In the genomic region with DNA sequence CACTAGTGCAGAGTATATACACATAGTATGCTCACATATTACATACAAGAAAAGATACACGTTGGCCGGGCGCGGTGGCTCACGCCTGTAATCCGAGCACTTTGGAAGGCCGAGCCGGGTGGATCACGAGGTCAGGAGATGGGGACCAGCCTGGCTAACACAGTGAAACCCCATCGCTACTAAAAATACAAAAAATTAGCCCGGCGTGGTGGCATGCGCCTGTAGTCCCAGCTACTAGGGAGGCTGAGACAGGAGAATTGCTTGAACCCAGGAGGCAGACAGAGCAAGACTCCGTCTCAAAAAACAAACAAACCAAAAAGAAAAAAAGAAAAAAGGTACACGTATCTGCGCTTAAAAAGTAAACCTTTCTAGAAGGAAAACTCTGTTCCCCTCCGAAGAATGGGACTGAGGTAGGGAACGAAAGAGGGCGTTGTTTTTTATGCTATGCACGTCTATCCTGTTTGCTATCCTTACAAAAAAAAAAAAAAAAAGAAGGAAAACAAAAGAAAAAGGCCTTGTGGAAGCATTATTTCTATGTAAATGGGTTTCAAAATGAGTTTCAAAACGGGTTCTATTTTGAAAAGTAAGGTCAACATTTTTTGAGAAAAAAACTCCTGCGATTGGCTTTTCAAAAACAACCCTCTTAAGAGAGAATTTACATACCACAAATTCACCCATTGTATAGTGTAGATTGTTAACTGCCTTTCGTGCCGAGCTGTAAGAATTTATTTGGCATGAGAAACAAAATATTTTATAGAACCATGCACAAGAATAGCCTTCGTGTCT, we compare ENCODE assay signal across 8 cellular contexts. TPM values are rescaled to one million over a fixed set of nuclear protein-coding genes. Genes with fewer than 3 reads are reported as not detected.
DNase-seq lines count a peak whose midpoint lies in the region; ATAC-seq and TF ChIP-seq lines count a peak whose summit lies in the region.

No MANE protein-coding gene starts in this region.

- intact Hi-C loops in left lung (cut with DNase I) = no loop called here
- intact Hi-C loops in tibial artery (cut with DNase I; ENCODE audit: low total_unique reads) = loop anchor here (5.0 to 10.0 kb wide), 2 partner anchors 77 to 845 kb away; a partner anchor contains a TSS

- peak overlapping the region; percentile 88 to 97 (median 92) for H3K9ac ChIP-seq in BLaER1 treated with 17β-estradiol and CSF1 and Interleukin-3, amounts not matched to agents 10 nM and 100 nM
- peak overlapping the region; percentile 81 for H3K9ac ChIP-seq in HUES6 (ENCODE audit: low read length)

- H3K4me3 ChIP-seq in BLaER1 treated with 17β-estradiol and CSF1 and Interleukin-3, amounts not matched to agents 10 nM and 100 nM = peak overlapping the region; percentile 79 to 95 (median 90)
- H3K4me3 ChIP-seq in HUES6 (ENCODE audit: low read depth, low read length) (peak overlapping the region; percentile 98), astrocyte of the cerebellum (ENCODE audit: low read depth, low read length) (peak overlapping the region; percentile 88), left lung (peak overlapping the region; percentile 90 to 99), tibial artery (peak overlapping the region; percentile 94 to 95)

- DNase-seq in astrocyte of the cerebellum (ENCODE audit: low read depth) (no peak), left lung (no peak), tibial artery (no peak), COLO829 (ENCODE audit: low spot score) (no peak)
- no peak for DNase-seq in activated CD4-positive, CD25-positive, alpha-beta regulatory T cell treated with anti-CD3 and anti-CD28 coated beads, Interleukin-2, amount 50 U/mL, for 72 hours

- peaks cover 0 to 10% (median under 1%) of the 10 kb centered on the region in 11 experiments; a peak in 3 of 22 replicates for H3K36me3 ChIP-seq in BLaER1 treated with 17β-estradiol and CSF1 and Interleukin-3, amounts not matched to agents 10 nM and 100 nM
- H3K36me3 ChIP-seq in HUES6 (ENCODE audit: control insufficient read depth, insufficient read depth, low read length) (no peaks in the 10 kb centered on the region), left lung (no peaks in the 10 kb centered on the region), tibial artery (no peaks in the 10 kb centered on the region)

- no peak for ATAC-seq in left lung
- ATAC-seq in GM21786 (IDR thresholded peaks at IDR 0.05; ENCODE audit: unreplicated experiment) = no peak

- H3K4me1 ChIP-seq in BLaER1 treated with 17β-estradiol and CSF1 and Interleukin-3, amounts not matched to agents 10 nM and 100 nM = peaks cover 15 to 29% (median 23%) of the 10 kb centered on the region in 10 experiments
- H3K4me1 ChIP-seq in HUES6 (ENCODE audit: control insufficient read depth, insufficient read depth, low read length) (peaks cover 25% of the 10 kb centered on the region), left lung (peaks cover 4 to 24% of the 10 kb centered on the region in 2 donors), tibial artery (peaks cover 0 to 17% (median 12%) of the 10 kb centered on the region in 4 donors)

- in situ Hi-C loops in astrocyte of the cerebellum (cut with HindIII; ENCODE audit: low sequenced_read_pairs) = no loop called here

- H3K27ac ChIP-seq in BLaER1 treated with 17β-estradiol and CSF1 and Interleukin-3, amounts not matched to agents 10 nM and 100 nM = peak overlapping the region; percentile 75 to 94 (median 87); a peak in 20 of 22 replicates
- H3K27ac ChIP-seq in HUES6 (ENCODE audit: low read depth, low read length) (peak overlapping the region; percentile 78; the same call in 1 of the 2 replicates), left lung (peak overlapping the region; percentile 87 to 94), tibial artery (peak overlapping the region; percentile 85 to 95)

- H3K9me3 ChIP-seq in BLaER1 treated with 17β-estradiol and CSF1 and Interleukin-3, amounts not matched to agents 10 nM and 100 nM (replicated peaks in 1 of 11) = no peaks in the 10 kb centered on the region
- H3K9me3 ChIP-seq in HUES6 (ENCODE audit: control insufficient read depth, insufficient read depth, low read depth, low read length) = no peaks in the 10 kb centered on the region; the same call in 1 of the 2 replicates
- no peaks in the 10 kb centered on the region for H3K9me3 ChIP-seq in left lung
- no peaks in the 10 kb centered on the region for H3K9me3 ChIP-seq in tibial artery

- H3K4me2 ChIP-seq in BLaER1 treated with 17β-estradiol and CSF1 and Interleukin-3, amounts not matched to agents 10 nM and 100 nM = peak overlapping the region; percentile 79 to 94 (median 90)

- H3K27me3 ChIP-seq in BLaER1 treated with 17β-estradiol and CSF1 and Interleukin-3, amounts not matched to agents 10 nM and 100 nM = no peaks in the 10 kb centered on the region
- no peaks in the 10 kb centered on the region for H3K27me3 ChIP-seq in HUES6 (ENCODE audit: control insufficient read depth, insufficient read depth, low read length)
- H3K27me3 ChIP-seq in left lung = no peaks in the 10 kb centered on the region
- H3K27me3 ChIP-seq in tibial artery = no peaks in the 10 kb centered on the region

- TF ChIP-seq CTCF in astrocyte of the cerebellum (IDR thresholded peaks at IDR 0.05; ENCODE audit: low read depth, low read length, missing control alignments) = no peak
- no peak for TF ChIP-seq CTCF in left lung (IDR thresholded peaks at IDR 0.05)
- TF ChIP-seq CTCF in tibial artery (IDR thresholded peaks at IDR 0.05) = no peak

- H4K20me1 ChIP-seq in BLaER1 treated with 17β-estradiol and CSF1 and Interleukin-3, amounts not matched to agents 10 nM and 100 nM = peaks cover 0 to 25% (median 3%) of the 10 kb centered on the region in 11 experiments; a peak in 10 of 22 replicates

RNA-seq across cellular contexts. Expression of a gene that starts 1.2 kb away (rescaled TPM):
- 10 to 100 TPM; 44.8 to 52.4 TPM for total RNA-seq in left lung

RNA-seq across cellular contexts. Expression of a gene that starts 53.0 kb away (rescaled TPM):
- 10 to 100 TPM; 11.2 to 22.6 TPM for total RNA-seq in left lung
